Comparison of ENCODE assay signal across 1 cellular context in genomic region chr2:75518638-75519465, GRCh38.
A peak's percentile ranks its signal among the peaks of the same experiment; 100 is the strongest.
TF ChIP-seq lines count a peak whose summit lies in the region.

No MANE protein-coding gene starts in this region.

TF ChIP-seq in HepG2, 621 proteins besides CTCF, POLR2A, EP300 and RAD21 (continued from another document and continues in another):
- TF ChIP-seq SMAD9 (CRISPR knock-in tag; IDR thresholded peaks at IDR 0.05) = no peak
- TF ChIP-seq WIZ (CRISPR knock-in tag; IDR thresholded peaks at IDR 0.05) = no peak
- no peak for TF ChIP-seq KDM6A (CRISPR knock-in tag; IDR thresholded peaks at IDR 0.05; ENCODE audit: low read depth)
- no peak for TF ChIP-seq ZSCAN12 (CRISPR knock-in tag; IDR thresholded peaks at IDR 0.05)
- no peak for TF ChIP-seq HNRNPK (IDR thresholded peaks at IDR 0.05; ENCODE audit: low read depth, low read length, poor library complexity, severe bottlenecking)
- TF ChIP-seq ZNF709 (CRISPR knock-in tag; IDR thresholded peaks at IDR 0.05) = no peak; the same call in 1 of the 2 replicates
- TF ChIP-seq ARNT (IDR thresholded peaks at IDR 0.05) = no peak
- TF ChIP-seq ZNF446 (CRISPR knock-in tag; IDR thresholded peaks at IDR 0.05) = no peak
- TF ChIP-seq ZNF12 (CRISPR knock-in tag; IDR thresholded peaks at IDR 0.05) = no peak
- no peak for TF ChIP-seq SAFB2 (CRISPR knock-in tag; IDR thresholded peaks at IDR 0.05; ENCODE audit: borderline replicate concordance, low read depth)
- TF ChIP-seq, protein P1, sequence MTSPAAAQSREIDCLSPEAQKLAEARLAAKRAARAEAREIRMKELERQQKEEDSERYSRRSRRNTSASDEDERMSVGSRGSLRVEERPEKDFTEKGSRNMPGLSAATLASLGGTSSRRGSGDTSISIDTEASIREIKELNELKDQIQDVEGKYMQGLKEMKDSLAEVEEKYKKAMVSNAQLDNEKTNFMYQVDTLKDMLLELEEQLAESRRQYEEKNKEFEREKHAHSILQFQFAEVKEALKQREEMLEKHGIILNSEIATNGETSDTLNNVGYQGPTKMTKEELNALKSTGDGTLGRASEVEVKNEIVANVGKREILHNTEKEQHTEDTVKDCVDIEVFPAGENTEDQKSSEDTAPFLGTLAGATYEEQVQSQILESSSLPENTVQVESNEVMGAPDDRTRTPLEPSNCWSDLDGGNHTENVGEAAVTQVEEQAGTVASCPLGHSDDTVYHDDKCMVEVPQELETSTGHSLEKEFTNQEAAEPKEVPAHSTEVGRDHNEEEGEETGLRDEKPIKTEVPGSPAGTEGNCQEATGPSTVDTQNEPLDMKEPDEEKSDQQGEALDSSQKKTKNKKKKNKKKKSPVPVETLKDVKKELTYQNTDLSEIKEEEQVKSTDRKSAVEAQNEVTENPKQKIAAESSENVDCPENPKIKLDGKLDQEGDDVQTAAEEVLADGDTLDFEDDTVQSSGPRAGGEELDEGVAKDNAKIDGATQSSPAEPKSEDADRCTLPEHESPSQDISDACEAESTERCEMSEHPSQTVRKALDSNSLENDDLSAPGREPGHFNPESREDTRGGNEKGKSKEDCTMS (CRISPR knock-in tag; conservative IDR thresholded peaks at IDR 0.05) = no peak
- TF ChIP-seq ZNF552 (CRISPR knock-in tag; IDR thresholded peaks at IDR 0.05; ENCODE audit: borderline replicate concordance) = no peak
- TF ChIP-seq ZBTB42 (CRISPR knock-in tag; IDR thresholded peaks at IDR 0.05) = no peak
- TF ChIP-seq ZFP36 (IDR thresholded peaks at IDR 0.05; ENCODE audit: borderline replicate concordance, low read depth, low read length, partially characterized antibody) = no peak
- TF ChIP-seq, protein P2, sequence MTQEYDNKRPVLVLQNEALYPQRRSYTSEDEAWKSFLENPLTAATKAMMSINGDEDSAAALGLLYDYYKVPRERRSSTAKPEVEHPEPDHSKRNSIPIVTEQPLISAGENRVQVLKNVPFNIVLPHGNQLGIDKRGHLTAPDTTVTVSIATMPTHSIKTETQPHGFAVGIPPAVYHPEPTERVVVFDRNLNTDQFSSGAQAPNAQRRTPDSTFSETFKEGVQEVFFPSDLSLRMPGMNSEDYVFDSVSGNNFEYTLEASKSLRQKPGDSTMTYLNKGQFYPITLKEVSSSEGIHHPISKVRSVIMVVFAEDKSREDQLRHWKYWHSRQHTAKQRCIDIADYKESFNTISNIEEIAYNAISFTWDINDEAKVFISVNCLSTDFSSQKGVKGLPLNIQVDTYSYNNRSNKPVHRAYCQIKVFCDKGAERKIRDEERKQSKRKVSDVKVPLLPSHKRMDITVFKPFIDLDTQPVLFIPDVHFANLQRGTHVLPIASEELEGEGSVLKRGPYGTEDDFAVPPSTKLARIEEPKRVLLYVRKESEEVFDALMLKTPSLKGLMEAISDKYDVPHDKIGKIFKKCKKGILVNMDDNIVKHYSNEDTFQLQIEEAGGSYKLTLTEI (CRISPR knock-in tag; conservative IDR thresholded peaks at IDR 0.05) = no peak
- no peak for TF ChIP-seq RNF2 (conservative IDR thresholded peaks at IDR 0.05; ENCODE audit: low read depth)
- TF ChIP-seq ZNF264 (CRISPR knock-in tag; IDR thresholded peaks at IDR 0.05) = no peak
- TF ChIP-seq, protein P3, sequence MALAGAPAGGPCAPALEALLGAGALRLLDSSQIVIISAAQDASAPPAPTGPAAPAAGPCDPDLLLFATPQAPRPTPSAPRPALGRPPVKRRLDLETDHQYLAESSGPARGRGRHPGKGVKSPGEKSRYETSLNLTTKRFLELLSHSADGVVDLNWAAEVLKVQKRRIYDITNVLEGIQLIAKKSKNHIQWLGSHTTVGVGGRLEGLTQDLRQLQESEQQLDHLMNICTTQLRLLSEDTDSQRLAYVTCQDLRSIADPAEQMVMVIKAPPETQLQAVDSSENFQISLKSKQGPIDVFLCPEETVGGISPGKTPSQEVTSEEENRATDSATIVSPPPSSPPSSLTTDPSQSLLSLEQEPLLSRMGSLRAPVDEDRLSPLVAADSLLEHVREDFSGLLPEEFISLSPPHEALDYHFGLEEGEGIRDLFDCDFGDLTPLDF (CRISPR knock-in tag; IDR thresholded peaks at IDR 0.05) = no peak
- TF ChIP-seq SNAPC5 (CRISPR knock-in tag; IDR thresholded peaks at IDR 0.05; ENCODE audit: borderline replicate concordance) = no peak
- no peak for TF ChIP-seq ZNF276 (CRISPR knock-in tag; IDR thresholded peaks at IDR 0.05; ENCODE audit: low read depth)
- TF ChIP-seq, protein P4, sequence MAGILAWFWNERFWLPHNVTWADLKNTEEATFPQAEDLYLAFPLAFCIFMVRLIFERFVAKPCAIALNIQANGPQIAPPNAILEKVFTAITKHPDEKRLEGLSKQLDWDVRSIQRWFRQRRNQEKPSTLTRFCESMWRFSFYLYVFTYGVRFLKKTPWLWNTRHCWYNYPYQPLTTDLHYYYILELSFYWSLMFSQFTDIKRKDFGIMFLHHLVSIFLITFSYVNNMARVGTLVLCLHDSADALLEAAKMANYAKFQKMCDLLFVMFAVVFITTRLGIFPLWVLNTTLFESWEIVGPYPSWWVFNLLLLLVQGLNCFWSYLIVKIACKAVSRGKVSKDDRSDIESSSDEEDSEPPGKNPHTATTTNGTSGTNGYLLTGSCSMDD (CRISPR knock-in tag; IDR thresholded peaks at IDR 0.05) = no peak
- TF ChIP-seq MTA3 (CRISPR knock-in tag; IDR thresholded peaks at IDR 0.05) = no peak
- peak; percentile 79 for TF ChIP-seq HNF4A (CRISPR knock-in tag; IDR thresholded peaks at IDR 0.05)
- no peak for TF ChIP-seq DBP (CRISPR knock-in tag; IDR thresholded peaks at IDR 0.05; ENCODE audit: not compliant biosample characterization)
- no peak for TF ChIP-seq HES4 (CRISPR knock-in tag; IDR thresholded peaks at IDR 0.05; ENCODE audit: borderline replicate concordance)
- no peak for TF ChIP-seq ZBTB8A (CRISPR knock-in tag; IDR thresholded peaks at IDR 0.05; ENCODE audit: borderline replicate concordance, low read depth)
- no peak for TF ChIP-seq TEAD2 (CRISPR knock-in tag; IDR thresholded peaks at IDR 0.05)
- TF ChIP-seq ZNF816 (CRISPR knock-in tag; IDR thresholded peaks at IDR 0.05; ENCODE audit: borderline replicate concordance) = no peak
- no peak for TF ChIP-seq TBX3 (IDR thresholded peaks at IDR 0.05; ENCODE audit: borderline replicate concordance)
- peak; percentile 61; the same call in 1 of the 2 replicates for TF ChIP-seq ZNF430 (CRISPR knock-in tag; IDR thresholded peaks at IDR 0.05)
- peak; percentile 33; the same call in 1 of the 2 replicates for TF ChIP-seq DRAP1 (CRISPR knock-in tag; IDR thresholded peaks at IDR 0.05)
- peak; percentile 54; the same call in 1 of the 2 replicates for TF ChIP-seq CEBPB (IDR thresholded peaks at IDR 0.05; ENCODE audit: borderline replicate concordance, low read depth, low read length)
- no peak for TF ChIP-seq ZNF558 (CRISPR knock-in tag; IDR thresholded peaks at IDR 0.05; ENCODE audit: borderline replicate concordance)
- no peak for TF ChIP-seq DNMT3B (CRISPR knock-in tag; conservative IDR thresholded peaks at IDR 0.05)
- no peak; the same call in 1 of the 2 replicates for TF ChIP-seq ZFX (CRISPR knock-in tag; IDR thresholded peaks at IDR 0.05; ENCODE audit: low read depth)
- TF ChIP-seq FOXM1 (CRISPR knock-in tag; IDR thresholded peaks at IDR 0.05) = no peak
- no peak for TF ChIP-seq EHMT2 (IDR thresholded peaks at IDR 0.05; ENCODE audit: borderline replicate concordance, low read depth, low read length)
- TF ChIP-seq FIP1L1 (IDR thresholded peaks at IDR 0.05; ENCODE audit: borderline replicate concordance, insufficient read depth, low read depth, low read length) = no peak
- TF ChIP-seq TMF1 (CRISPR knock-in tag; IDR thresholded peaks at IDR 0.05; ENCODE audit: low read depth) = no peak
- TF ChIP-seq RXRA (CRISPR knock-in tag; IDR thresholded peaks at IDR 0.05) = peak; percentile 55; the same call in 1 of the 2 replicates
- TF ChIP-seq, protein P5, sequence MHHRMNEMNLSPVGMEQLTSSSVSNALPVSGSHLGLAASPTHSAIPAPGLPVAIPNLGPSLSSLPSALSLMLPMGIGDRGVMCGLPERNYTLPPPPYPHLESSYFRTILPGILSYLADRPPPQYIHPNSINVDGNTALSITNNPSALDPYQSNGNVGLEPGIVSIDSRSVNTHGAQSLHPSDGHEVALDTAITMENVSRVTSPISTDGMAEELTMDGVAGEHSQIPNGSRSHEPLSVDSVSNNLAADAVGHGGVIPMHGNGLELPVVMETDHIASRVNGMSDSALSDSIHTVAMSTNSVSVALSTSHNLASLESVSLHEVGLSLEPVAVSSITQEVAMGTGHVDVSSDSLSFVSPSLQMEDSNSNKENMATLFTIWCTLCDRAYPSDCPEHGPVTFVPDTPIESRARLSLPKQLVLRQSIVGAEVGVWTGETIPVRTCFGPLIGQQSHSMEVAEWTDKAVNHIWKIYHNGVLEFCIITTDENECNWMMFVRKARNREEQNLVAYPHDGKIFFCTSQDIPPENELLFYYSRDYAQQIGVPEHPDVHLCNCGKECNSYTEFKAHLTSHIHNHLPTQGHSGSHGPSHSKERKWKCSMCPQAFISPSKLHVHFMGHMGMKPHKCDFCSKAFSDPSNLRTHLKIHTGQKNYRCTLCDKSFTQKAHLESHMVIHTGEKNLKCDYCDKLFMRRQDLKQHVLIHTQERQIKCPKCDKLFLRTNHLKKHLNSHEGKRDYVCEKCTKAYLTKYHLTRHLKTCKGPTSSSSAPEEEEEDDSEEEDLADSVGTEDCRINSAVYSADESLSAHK (CRISPR knock-in tag; IDR thresholded peaks at IDR 0.05; ENCODE audit: borderline replicate concordance) = no peak
- peak; percentile 85; the same call in 1 of the 2 replicates for TF ChIP-seq SRY (CRISPR knock-in tag; IDR thresholded peaks at IDR 0.05)
- no peak for TF ChIP-seq ZNF883 (CRISPR knock-in tag; IDR thresholded peaks at IDR 0.05; ENCODE audit: not compliant biosample characterization)
- no peak for TF ChIP-seq ZNF337 (CRISPR knock-in tag; IDR thresholded peaks at IDR 0.05; ENCODE audit: borderline replicate concordance, low read depth)
- TF ChIP-seq, protein P6, sequence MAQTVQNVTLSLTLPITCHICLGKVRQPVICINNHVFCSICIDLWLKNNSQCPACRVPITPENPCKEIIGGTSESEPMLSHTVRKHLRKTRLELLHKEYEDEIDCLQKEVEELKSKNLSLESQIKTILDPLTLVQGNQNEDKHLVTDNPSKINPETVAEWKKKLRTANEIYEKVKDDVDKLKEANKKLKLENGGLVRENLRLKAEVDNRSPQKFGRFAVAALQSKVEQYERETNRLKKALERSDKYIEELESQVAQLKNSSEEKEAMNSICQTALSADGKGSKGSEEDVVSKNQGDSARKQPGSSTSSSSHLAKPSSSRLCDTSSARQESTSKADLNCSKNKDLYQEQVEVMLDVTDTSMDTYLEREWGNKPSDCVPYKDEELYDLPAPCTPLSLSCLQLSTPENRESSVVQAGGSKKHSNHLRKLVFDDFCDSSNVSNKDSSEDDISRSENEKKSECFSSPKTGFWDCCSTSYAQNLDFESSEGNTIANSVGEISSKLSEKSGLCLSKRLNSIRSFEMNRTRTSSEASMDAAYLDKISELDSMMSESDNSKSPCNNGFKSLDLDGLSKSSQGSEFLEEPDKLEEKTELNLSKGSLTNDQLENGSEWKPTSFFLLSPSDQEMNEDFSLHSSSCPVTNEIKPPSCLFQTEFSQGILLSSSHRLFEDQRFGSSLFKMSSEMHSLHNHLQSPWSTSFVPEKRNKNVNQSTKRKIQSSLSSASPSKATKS (CRISPR knock-in tag; IDR thresholded peaks at IDR 0.05) = no peak
- no peak for TF ChIP-seq KDM4B (CRISPR knock-in tag; IDR thresholded peaks at IDR 0.05)
- no peak for TF ChIP-seq ZNF33B (CRISPR knock-in tag; IDR thresholded peaks at IDR 0.05)
- TF ChIP-seq PRDM15 (CRISPR knock-in tag; IDR thresholded peaks at IDR 0.05) = no peak
- no peak for TF ChIP-seq HOXA9 (CRISPR knock-in tag; IDR thresholded peaks at IDR 0.05; ENCODE audit: borderline replicate concordance)
- TF ChIP-seq SP5 (CRISPR knock-in tag; IDR thresholded peaks at IDR 0.05; ENCODE audit: borderline replicate concordance, low read depth) = no peak
